ENCODE assay signal across 8 cellular contexts in the genomic region with DNA sequence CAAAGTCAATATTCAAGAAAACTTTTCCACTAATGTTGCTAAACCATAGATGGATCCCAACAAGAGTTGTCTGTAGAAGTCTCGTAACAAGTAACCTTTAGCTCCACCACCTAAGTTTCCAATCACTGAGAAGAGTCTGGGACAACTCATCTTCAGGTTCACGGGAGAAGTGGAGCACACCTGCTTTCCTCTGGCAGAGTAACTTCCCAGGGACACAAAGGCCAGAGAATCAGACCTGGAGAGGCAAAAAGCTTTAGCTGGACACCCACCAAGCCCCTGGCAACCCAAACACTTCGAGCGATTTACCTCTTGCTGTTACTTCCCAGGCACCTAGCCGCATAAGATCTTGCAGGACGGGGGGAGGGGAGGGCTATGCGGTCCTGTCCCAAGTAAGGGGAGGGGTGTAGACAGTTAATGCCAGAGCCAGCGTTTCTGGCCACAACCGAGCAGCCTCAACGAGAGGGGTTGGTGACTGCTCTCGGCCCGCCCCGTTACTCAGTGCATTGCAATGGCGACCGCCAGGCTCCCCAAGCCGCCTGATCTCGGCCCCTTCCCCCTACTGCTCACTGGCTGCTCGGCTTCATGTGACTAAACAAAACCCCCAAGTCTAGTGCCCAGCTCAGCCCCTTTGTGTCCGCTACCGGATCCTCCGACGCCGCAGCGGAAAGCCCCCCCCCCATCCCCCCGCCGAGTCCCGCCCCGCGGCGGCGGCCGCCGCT. TPM values are rescaled to one million over a fixed set of nuclear protein-coding genes. Genes with fewer than 3 reads are reported as not detected.
A peak's percentile ranks its signal among the peaks of the same experiment; 100 is the strongest.
DNase-seq lines count a peak whose midpoint lies in the region; ATAC-seq and TF ChIP-seq lines count a peak whose summit lies in the region.

No MANE protein-coding gene starts in this region.

- DNase-seq in ACHN (peak; percentile 82), NCI-H345 (lab: John Stamatoyannopoulos, UW) (peak; percentile 86), chondrocyte (ENCODE audit: low spot score) (peak; percentile 93)
- peak; percentile 39 to 40 for DNase-seq in activated CD4-positive, alpha-beta T cell treated with anti-CD3 and anti-CD28 coated beads for 24 hours (ENCODE audit: low read depth in 2 of 2)
- peak; percentile 39 to 53 for DNase-seq in stimulated activated CD4-positive, alpha-beta T cell treated with anti-CD3 and anti-CD28 coated beads, Interleukin-1b, Interleukin-23, amount 100 ng/mL, for 4 hours (ENCODE audit: low read depth in 2 of 2)

- H3K36me3 Mint-ChIP-seq in chondrocyte (ENCODE audit: low read depth): no peaks in the 10 kb centered on the region

- peak overlapping the region; percentile 98 for H3K27ac ChIP-seq in layer of hippocampus (ENCODE audit: low read depth, low read length)

- no peaks in the 10 kb centered on the region for H3K27me3 ChIP-seq in layer of hippocampus (ENCODE audit: control insufficient read depth, insufficient read depth, low read length)

- in situ Hi-C loops in ACHN (cut with HindIII; ENCODE audit: low pct_ligation_motif_present, low pct_unique_long_range_greater_than_20kb, low sequenced_read_pairs): no loop called here

- H3K27ac Mint-ChIP-seq in chondrocyte (ENCODE audit: unreplicated experiment): peak overlapping the region; percentile 94

- no peak for TF ChIP-seq CTCF in chondrocyte (IDR thresholded peaks at IDR 0.05)

- H3K4me1 Mint-ChIP-seq in chondrocyte (ENCODE audit: low read depth): peaks cover 45% of the 10 kb centered on the region

- H3K9me3 Mint-ChIP-seq in chondrocyte (ENCODE audit: low read depth): no peaks in the 10 kb centered on the region

- peak overlapping the region; percentile 91 for H3K4me3 Mint-ChIP-seq in chondrocyte (ENCODE audit: unreplicated experiment)

- ATAC-seq in GM18519 (IDR thresholded peaks at IDR 0.05; ENCODE audit: low FRiP score, unreplicated experiment) (peak; percentile 31), HG03064 (IDR thresholded peaks at IDR 0.05; ENCODE audit: low read depth, unreplicated experiment) (peak; percentile 30)

- no peaks in the 10 kb centered on the region for H3K27me3 Mint-ChIP-seq in chondrocyte (ENCODE audit: low read depth)

RNA-seq across cellular contexts. Expression of a gene that starts 0.7 kb away (rescaled TPM):
- total RNA-seq in chondrocyte: 37.9 to 47.6 TPM (median 46.3 TPM) in 3 replicates

Comparison
In these comparisons a context has a peak if more than half of its experiments do, and no peak if none do; other contexts are left out.
1. Peak in every context shown above with its lines: DNase-seq, ATAC-seq and H3K27ac ChIP-seq.
2. DNase-seq: peak in every context shown above with its lines; median percentile 93 in chondrocyte; 86 in NCI-H345; 82 in ACHN; 46 in stimulated activated CD4-positive, alpha-beta T cell treated with anti-CD3 and anti-CD28 coated beads, Interleukin-1b, Interleukin-23, amount 100 ng/mL, for 4 hours; 40 in activated CD4-positive, alpha-beta T cell treated with anti-CD3 and anti-CD28 coated beads for 24 hours.